ENCODE assay signal across 30 cellular contexts in genomic region chr2:183185534-183185933, GRCh38.
DNase-seq lines count a peak whose midpoint lies in the region; ATAC-seq and TF ChIP-seq lines count a peak whose summit lies in the region.
"Had no signal": no experiment of that assay in that cellular context is flagged by ENCODE, and none has a peak within 500 bp of the region (broad histone marks: within the 10 kb centered on the region; RNA-seq: fewer than 3 reads in every experiment).

No MANE protein-coding gene starts in this region.

- H3K27ac ChIP-seq in endodermal cell (ENCODE audit: low read depth, low read length): no peak overlapping the region
- H3K27ac ChIP-seq: ascending aorta, esophagus squamous epithelium, heart right ventricle, transverse colon had no signal

- H3K9ac ChIP-seq in endodermal cell (ENCODE audit: extremely low read depth, low read length, poor library complexity, severe bottlenecking): no peak overlapping the region

- peaks cover 23% of the 10 kb centered on the region for H3K9me3 Mint-ChIP-seq in endodermal cell
- H3K9me3 Mint-ChIP-seq in neural crest cell: peaks cover 9% of the 10 kb centered on the region
- peaks cover 10% of the 10 kb centered on the region for H3K9me3 Mint-ChIP-seq in stimulated activated effector memory CD8-positive, alpha-beta T cell treated with anti-CD3 and anti-CD28 coated beads, Interleukin-12 subunit alpha, Interleukin-12 subunit beta, amount 100 ng/mL, for 72 hours

- TF ChIP-seq CTCF in endodermal cell (conservative IDR thresholded peaks at IDR 0.05) (no peak), neural crest cell (conservative IDR thresholded peaks at IDR 0.05) (no peak)

- ATAC-seq in HG03280 (IDR thresholded peaks at IDR 0.05; ENCODE audit: unreplicated experiment): no peak
- ATAC-seq in stimulated activated effector memory CD8-positive, alpha-beta T cell treated with anti-CD3 and anti-CD28 coated beads, Interleukin-12 subunit alpha, Interleukin-12 subunit beta, amount 100 ng/mL, for 72 hours: no peak
- ATAC-seq: activated CD4-positive, CD25-positive, alpha-beta regulatory T cell treated with anti-CD3 and anti-CD28 coated beads, Interleukin-2, amount 50 U/mL, for 24 hours; activated naive CD4-positive, alpha-beta T cell treated with anti-CD3 and anti-CD28 coated beads, Interleukin-2, amount 50 U/mL, for 72 hours; heart right ventricle; left colon had no signal

- H3K27me3 Mint-ChIP-seq in endodermal cell (ENCODE audit: insufficient read depth): no peaks in the 10 kb centered on the region
- no peaks in the 10 kb centered on the region for H3K27me3 Mint-ChIP-seq in neural crest cell (ENCODE audit: low read depth)
- H3K27me3 Mint-ChIP-seq: activated CD4-positive, alpha-beta memory T cell treated with anti-CD3 and anti-CD28 coated beads, Interleukin-2, amount 10 ng/mL, durations not matched to agents 7 days and 5 days; dendritic cell treated with granulocyte-macrophage colony-stimulating factor and Interleukin-4, amounts not matched to agents 40 ng/mL and 50 ng/mL, for 4 days; IgD-negative memory B cell; naive B cell had no signal

- no peaks in the 10 kb centered on the region for H3K4me1 ChIP-seq in endodermal cell (ENCODE audit: control insufficient read depth, insufficient read depth, low read length)
- H3K4me1 ChIP-seq: ascending aorta, esophagus squamous epithelium, heart right ventricle, transverse colon had no signal

- peaks cover 45% of the 10 kb centered on the region for H3K36me3 ChIP-seq in endodermal cell (ENCODE audit: control insufficient read depth, insufficient read depth, low read length)

- DNase-seq in AG08396 (ENCODE audit: low spot score) (peak; percentile 26), ELF-1 (ENCODE audit: low read depth, low spot score) (peak; percentile 16), endodermal cell (no peak), neural crest cell (ENCODE audit: low read depth, low spot score) (no peak)
- no peak for DNase-seq in stimulated activated CD4-positive, alpha-beta T cell treated with anti-CD3 and anti-CD28 coated beads, Interleukin-12 subunit alpha, Interleukin-12 subunit beta, amount 100 ng/mL, for 4 hours
- no peak for DNase-seq in stimulated activated effector memory CD8-positive, alpha-beta T cell treated with anti-CD3 and anti-CD28 coated beads, Interleukin-12 subunit alpha, Interleukin-12 subunit beta, amount 100 ng/mL, for 72 hours (ENCODE audit: low spot score in 2 of 2)
- DNase-seq in NK-92 treated with Interleukin-12 subunit alpha and Interleukin-12 subunit beta, amount 100 ng/mL, for 24 hours (lab: John Stamatoyannopoulos, UW): no peak
- DNase-seq: activated CD4-positive, alpha-beta memory T cell treated with anti-CD3 and anti-CD28 coated beads, Interleukin-2, amount 10 ng/mL, durations not matched to agents 7 days and 5 days; caudate nucleus; esophagus squamous epithelium; foreskin melanocyte; GOT3; heart right ventricle; left colon; mesenchymal stem cell; naive B cell; NCI-H1105 treated with DMSO at 0.1 percent for 48 hours; NCI-H2029; NCI-H526 treated with DMSO at 0.1 percent for 48 hours; stimulated activated CD4-positive, alpha-beta T cell treated with anti-CD3 and anti-CD28 coated beads, Interleukin-2, amount 100 ng/mL, for 24 hours; T-helper 1 cell; transverse colon had no signal

- H3K9me3 ChIP-seq in endodermal cell (ENCODE audit: control insufficient read depth, low read length): peaks cover 33% of the 10 kb centered on the region

- H3K4me3 ChIP-seq in endodermal cell (ENCODE audit: low read length): no peak overlapping the region
- H3K4me3 ChIP-seq: ascending aorta, esophagus squamous epithelium, heart right ventricle, smooth muscle cell, transverse colon had no signal

- H3K36me3 Mint-ChIP-seq in endodermal cell (ENCODE audit: low read depth) (peaks cover 73% of the 10 kb centered on the region), neural crest cell (ENCODE audit: low read depth) (peaks cover 51% of the 10 kb centered on the region)
- H3K36me3 Mint-ChIP-seq in stimulated activated effector memory CD8-positive, alpha-beta T cell treated with anti-CD3 and anti-CD28 coated beads, Interleukin-12 subunit alpha, Interleukin-12 subunit beta, amount 100 ng/mL, for 72 hours: peaks cover 77% of the 10 kb centered on the region

- H3K4me3 Mint-ChIP-seq in endodermal cell: no peak overlapping the region
- H3K4me3 Mint-ChIP-seq in neural crest cell: no peak overlapping the region
- no peak overlapping the region for H3K4me3 Mint-ChIP-seq in stimulated activated effector memory CD8-positive, alpha-beta T cell treated with anti-CD3 and anti-CD28 coated beads, Interleukin-12 subunit alpha, Interleukin-12 subunit beta, amount 100 ng/mL, for 72 hours
- H3K4me3 Mint-ChIP-seq: activated CD4-positive, alpha-beta memory T cell treated with anti-CD3 and anti-CD28 coated beads, Interleukin-2, amount 10 ng/mL, durations not matched to agents 7 days and 5 days; CD14-positive monocyte; dendritic cell treated with granulocyte-macrophage colony-stimulating factor and Interleukin-4, amounts not matched to agents 40 ng/mL and 50 ng/mL, for 4 days; IgD-negative memory B cell; naive B cell had no signal

- H3K4me1 Mint-ChIP-seq in endodermal cell (peaks cover 6% of the 10 kb centered on the region), neural crest cell (no peaks in the 10 kb centered on the region)
- peaks cover 15% of the 10 kb centered on the region for H3K4me1 Mint-ChIP-seq in stimulated activated effector memory CD8-positive, alpha-beta T cell treated with anti-CD3 and anti-CD28 coated beads, Interleukin-12 subunit alpha, Interleukin-12 subunit beta, amount 100 ng/mL, for 72 hours
- H3K4me1 Mint-ChIP-seq: activated CD4-positive, alpha-beta memory T cell treated with anti-CD3 and anti-CD28 coated beads, Interleukin-2, amount 10 ng/mL, durations not matched to agents 7 days and 5 days; CD14-positive monocyte had no signal

- no peaks in the 10 kb centered on the region for H3K27me3 ChIP-seq in endodermal cell (ENCODE audit: control insufficient read depth, insufficient read depth, low read length, poor library complexity, severe bottlenecking)
- H3K27me3 ChIP-seq: ascending aorta, esophagus squamous epithelium, heart right ventricle, transverse colon had no signal

- H3K27ac Mint-ChIP-seq in endodermal cell (peak overlapping the region; percentile 69), neural crest cell (ENCODE audit: unreplicated experiment) (peak overlapping the region; percentile 35)
- no peak overlapping the region for H3K27ac Mint-ChIP-seq in stimulated activated effector memory CD8-positive, alpha-beta T cell treated with anti-CD3 and anti-CD28 coated beads, Interleukin-12 subunit alpha, Interleukin-12 subunit beta, amount 100 ng/mL, for 72 hours
- H3K27ac Mint-ChIP-seq: activated CD4-positive, alpha-beta memory T cell treated with anti-CD3 and anti-CD28 coated beads, Interleukin-2, amount 10 ng/mL, durations not matched to agents 7 days and 5 days; activated naive CD4-positive, alpha-beta T cell treated with anti-CD3 and anti-CD28 coated beads, Interleukin-2, amount 50 U/mL, for 72 hours; dendritic cell treated with granulocyte-macrophage colony-stimulating factor and Interleukin-4, amounts not matched to agents 40 ng/mL and 50 ng/mL, for 4 days; IgD-negative memory B cell had no signal

Comparison
In these comparisons a context has a peak if more than half of its experiments do, and no peak if none do; other contexts are left out.
1. DNase-seq: peak in AG08396 (single experiment) and ELF-1 (single experiment); none in endodermal cell (single experiment), neural crest cell (single experiment), stimulated activated CD4-positive, alpha-beta T cell treated with anti-CD3 and anti-CD28 coated beads, Interleukin-12 subunit alpha, Interleukin-12 subunit beta, amount 100 ng/mL, for 4 hours (single experiment), stimulated activated effector memory CD8-positive, alpha-beta T cell treated with anti-CD3 and anti-CD28 coated beads, Interleukin-12 subunit alpha, Interleukin-12 subunit beta, amount 100 ng/mL, for 72 hours (0 of 2) and NK-92 treated with Interleukin-12 subunit alpha and Interleukin-12 subunit beta, amount 100 ng/mL, for 24 hours (single experiment).